Comparison of ENCODE assay signal across 1 cellular context in the genomic region with DNA sequence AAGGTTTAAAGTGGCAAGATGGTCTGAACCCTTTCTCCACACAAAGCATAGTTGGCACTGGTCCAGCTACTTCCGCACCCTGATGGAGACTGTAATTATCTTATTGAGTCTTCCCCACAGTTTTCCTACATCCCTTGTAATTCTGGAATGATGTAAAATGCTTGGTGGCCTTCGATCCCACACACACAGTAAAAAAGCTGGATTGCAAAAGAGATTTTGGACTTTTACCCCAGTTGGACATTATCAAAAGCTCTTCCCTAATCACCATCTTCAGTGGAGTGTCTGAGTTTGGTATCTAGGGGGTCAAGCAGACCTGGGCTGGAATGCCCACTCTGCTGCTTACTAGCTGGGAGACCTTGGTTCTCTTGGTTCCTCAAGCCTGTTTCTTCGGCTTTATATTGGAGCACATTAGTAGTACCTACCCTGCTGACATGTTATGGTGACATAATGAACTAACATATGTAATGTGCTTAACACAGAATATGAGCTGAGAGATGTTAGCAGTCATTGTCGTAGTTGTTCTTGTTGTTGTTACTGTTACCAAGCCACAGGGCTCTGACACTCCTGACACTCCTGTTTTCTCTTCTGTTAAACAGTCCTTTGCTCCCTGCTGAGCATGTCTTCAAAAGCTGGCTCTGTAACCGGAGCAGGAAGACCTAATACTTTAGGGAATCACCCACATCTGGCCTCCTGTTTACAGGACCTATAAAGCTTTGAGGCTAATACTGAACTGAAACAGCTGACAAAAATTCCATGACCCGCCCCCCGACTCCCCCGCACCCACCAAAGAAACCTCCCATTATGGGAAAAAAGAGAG.
TF ChIP-seq lines count a peak whose summit lies in the region.

No MANE protein-coding gene starts in this region.

TF ChIP-seq in HepG2, 621 proteins besides CTCF, POLR2A, EP300 and RAD21 (continued from another document):
- no peak for TF ChIP-seq FOXP1 (IDR thresholded peaks at IDR 0.05)
- TF ChIP-seq FOXP1 (CRISPR knock-in tag; IDR thresholded peaks at IDR 0.05): no peak
- TF ChIP-seq ZNF616 (CRISPR knock-in tag; IDR thresholded peaks at IDR 0.05; ENCODE audit: low read depth): no peak
- TF ChIP-seq CEBPG (CRISPR knock-in tag; IDR thresholded peaks at IDR 0.05): peak; percentile 62; the same call in 1 of the 2 replicates
- TF ChIP-seq ZNF260 (CRISPR knock-in tag; IDR thresholded peaks at IDR 0.05; ENCODE audit: borderline replicate concordance, low read depth): no peak
- TF ChIP-seq, protein P1, sequence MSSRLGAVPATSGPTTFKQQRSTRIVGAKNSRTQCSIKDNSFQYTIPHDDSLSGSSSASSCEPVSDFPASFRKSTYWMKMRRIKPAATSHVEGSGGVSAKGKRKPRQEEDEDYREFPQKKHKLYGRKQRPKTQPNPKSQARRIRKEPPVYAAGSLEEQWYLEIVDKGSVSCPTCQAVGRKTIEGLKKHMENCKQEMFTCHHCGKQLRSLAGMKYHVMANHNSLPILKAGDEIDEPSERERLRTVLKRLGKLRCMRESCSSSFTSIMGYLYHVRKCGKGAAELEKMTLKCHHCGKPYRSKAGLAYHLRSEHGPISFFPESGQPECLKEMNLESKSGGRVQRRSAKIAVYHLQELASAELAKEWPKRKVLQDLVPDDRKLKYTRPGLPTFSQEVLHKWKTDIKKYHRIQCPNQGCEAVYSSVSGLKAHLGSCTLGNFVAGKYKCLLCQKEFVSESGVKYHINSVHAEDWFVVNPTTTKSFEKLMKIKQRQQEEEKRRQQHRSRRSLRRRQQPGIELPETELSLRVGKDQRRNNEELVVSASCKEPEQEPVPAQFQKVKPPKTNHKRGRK (CRISPR knock-in tag; IDR thresholded peaks at IDR 0.05): no peak
- TF ChIP-seq, protein P2, sequence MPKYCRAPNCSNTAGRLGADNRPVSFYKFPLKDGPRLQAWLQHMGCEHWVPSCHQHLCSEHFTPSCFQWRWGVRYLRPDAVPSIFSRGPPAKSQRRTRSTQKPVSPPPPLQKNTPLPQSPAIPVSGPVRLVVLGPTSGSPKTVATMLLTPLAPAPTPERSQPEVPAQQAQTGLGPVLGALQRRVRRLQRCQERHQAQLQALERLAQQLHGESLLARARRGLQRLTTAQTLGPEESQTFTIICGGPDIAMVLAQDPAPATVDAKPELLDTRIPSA (CRISPR knock-in tag; IDR thresholded peaks at IDR 0.05; ENCODE audit: borderline replicate concordance): no peak
- no peak for TF ChIP-seq ATRX (CRISPR knock-in tag; IDR thresholded peaks at IDR 0.05; ENCODE audit: borderline replicate concordance)
- TF ChIP-seq, protein P3, sequence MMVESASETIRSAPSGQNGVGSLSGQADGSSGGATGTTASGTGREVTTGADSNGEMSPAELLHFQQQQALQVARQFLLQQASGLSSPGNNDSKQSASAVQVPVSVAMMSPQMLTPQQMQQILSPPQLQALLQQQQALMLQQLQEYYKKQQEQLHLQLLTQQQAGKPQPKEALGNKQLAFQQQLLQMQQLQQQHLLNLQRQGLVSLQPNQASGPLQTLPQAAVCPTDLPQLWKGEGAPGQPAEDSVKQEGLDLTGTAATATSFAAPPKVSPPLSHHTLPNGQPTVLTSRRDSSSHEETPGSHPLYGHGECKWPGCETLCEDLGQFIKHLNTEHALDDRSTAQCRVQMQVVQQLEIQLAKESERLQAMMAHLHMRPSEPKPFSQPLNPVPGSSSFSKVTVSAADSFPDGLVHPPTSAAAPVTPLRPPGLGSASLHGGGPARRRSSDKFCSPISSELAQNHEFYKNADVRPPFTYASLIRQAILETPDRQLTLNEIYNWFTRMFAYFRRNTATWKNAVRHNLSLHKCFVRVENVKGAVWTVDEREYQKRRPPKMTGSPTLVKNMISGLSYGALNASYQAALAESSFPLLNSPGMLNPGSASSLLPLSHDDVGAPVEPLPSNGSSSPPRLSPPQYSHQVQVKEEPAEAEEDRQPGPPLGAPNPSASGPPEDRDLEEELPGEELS (CRISPR knock-in tag; IDR thresholded peaks at IDR 0.05): 0 out of 2 replicates have a peak, but pooled peaks have one; percentile 15
- TF ChIP-seq GLI4 (CRISPR knock-in tag; IDR thresholded peaks at IDR 0.05; ENCODE audit: borderline replicate concordance): no peak
- no peak for TF ChIP-seq ZNF570 (CRISPR knock-in tag; IDR thresholded peaks at IDR 0.05; ENCODE audit: borderline replicate concordance)
- TF ChIP-seq MTF2 (CRISPR knock-in tag; IDR thresholded peaks at IDR 0.05; ENCODE audit: borderline replicate concordance): no peak
- TF ChIP-seq GATAD1 (CRISPR knock-in tag; IDR thresholded peaks at IDR 0.05): no peak
- no peak for TF ChIP-seq FOXK1 (CRISPR knock-in tag; IDR thresholded peaks at IDR 0.05; ENCODE audit: borderline replicate concordance, low read depth)
- TF ChIP-seq TBL1XR1 (IDR thresholded peaks at IDR 0.05; ENCODE audit: borderline replicate concordance, low read length, partially characterized antibody): no peak
- no peak for TF ChIP-seq MTA3 (CRISPR knock-in tag; IDR thresholded peaks at IDR 0.05)
- no peak for TF ChIP-seq ZNF333 (CRISPR knock-in tag; IDR thresholded peaks at IDR 0.05; ENCODE audit: borderline replicate concordance)
TF ChIP-seq in HepG2: peak in this region for 18.
